In the genomic region with DNA sequence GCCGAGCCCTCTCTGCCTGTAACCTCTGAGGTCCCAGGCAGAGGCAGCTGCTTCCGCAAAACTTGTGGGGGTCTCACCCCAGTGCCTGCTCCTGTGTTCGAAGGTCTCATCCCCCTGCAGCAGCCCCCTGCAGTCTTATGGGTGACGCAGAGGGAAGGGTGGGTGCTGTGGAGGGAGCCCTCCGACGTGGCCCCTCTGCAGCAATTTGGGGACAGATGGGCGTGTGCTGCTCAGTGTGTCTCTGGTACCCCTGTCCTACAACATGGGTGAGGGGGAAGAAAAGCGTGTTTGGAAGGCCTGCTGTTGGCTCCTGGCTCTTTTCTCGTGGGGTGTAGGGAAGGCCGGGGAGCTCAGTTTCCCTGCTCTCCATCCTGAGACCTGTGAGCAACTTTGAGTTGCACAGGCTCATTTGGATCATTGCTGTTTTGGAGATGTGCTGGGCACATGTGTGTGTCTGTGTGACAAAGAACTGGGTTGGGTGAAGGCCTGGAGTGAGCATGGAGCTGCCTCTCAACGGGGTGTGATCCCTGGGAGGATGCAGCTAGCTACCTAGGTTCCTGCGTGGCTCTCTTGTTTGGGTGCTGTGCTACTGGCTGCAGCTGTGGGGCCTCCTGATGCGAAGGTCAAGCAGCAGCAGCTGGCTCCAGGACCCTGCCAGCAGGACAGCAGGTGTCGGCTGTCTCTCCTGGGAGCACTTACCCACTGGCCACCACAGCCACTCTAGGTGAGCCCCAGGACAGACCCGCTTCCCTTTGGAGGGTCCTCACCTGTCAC, we compare ENCODE assay signal across 21 cellular contexts.
DNase-seq lines count a peak whose midpoint lies in the region; ATAC-seq, FAIRE-seq and TF ChIP-seq lines count a peak whose summit lies in the region.
"Had no signal": no experiment of that assay in that cellular context is flagged by ENCODE, and none has a peak within 500 bp of the region (broad histone marks: within the 10 kb centered on the region; RNA-seq: fewer than 3 reads in every experiment).

No MANE protein-coding gene starts in this region.

- ATAC-seq in HG03521 (IDR thresholded peaks at IDR 0.05; ENCODE audit: unreplicated experiment) = no peak
- ATAC-seq: foreskin keratinocyte, Right ventricle myocardium inferior, sciatic nerve had no signal

- no peak overlapping the region for H2BK20ac ChIP-seq in H9 (ENCODE audit: low read depth, low read length, poor library complexity, severe bottlenecking)

- H3K79me2 ChIP-seq in H9 (ENCODE audit: insufficient read depth, low read length) (no peaks in the 10 kb centered on the region), hepatocyte (no peaks in the 10 kb centered on the region)

- peak; percentile 36 for FAIRE-seq in bronchial epithelial cell (lab: Jason Lieb, UNC)
- FAIRE-seq: H54, keratinocyte, TTC549 had no signal

- H3K4me3 ChIP-seq in BLaER1 = no peak overlapping the region
- H3K4me3 ChIP-seq in bronchial epithelial cell (ENCODE audit: low read depth, low read length) = no peak overlapping the region
- H3K4me3 ChIP-seq in neuronal stem cell (ENCODE audit: low read length in 2 of 2) = peak overlapping the region in 1 of 2 donors; percentile 6
- H3K4me3 ChIP-seq in hepatocyte = no peak overlapping the region
- H3K4me3 ChIP-seq: dorsolateral prefrontal cortex, suprapubic skin had no signal

- H4K20me1 ChIP-seq in BLaER1 (no peaks in the 10 kb centered on the region), H9 (ENCODE audit: control insufficient read depth, insufficient read depth, insufficient read length) (no peaks in the 10 kb centered on the region), hepatocyte (ENCODE audit: insufficient read depth, poor library complexity, severe bottlenecking) (no peaks in the 10 kb centered on the region)

- no peak overlapping the region for H2AFZ ChIP-seq in H9 (ENCODE audit: low read length)
- no peak overlapping the region for H2AFZ ChIP-seq in neuronal stem cell (ENCODE audit: low read length)
- no peak overlapping the region for H2AFZ ChIP-seq in hepatocyte

- H3T11ph ChIP-seq in H9 (ENCODE audit: low read length) = no peak overlapping the region

- H3K14ac ChIP-seq in H9 (ENCODE audit: insufficient read depth, low read length) = no peak overlapping the region
- no peak overlapping the region for H3K14ac ChIP-seq in neuronal stem cell (ENCODE audit: low read length)

- H2BK5ac ChIP-seq in H9 (ENCODE audit: insufficient read length, low read length) (no peak overlapping the region), neuronal stem cell (ENCODE audit: low read length) (no peak overlapping the region)

- no peak overlapping the region for H3K56ac ChIP-seq in H9 (ENCODE audit: insufficient read length, low read depth, low read length)

- no peaks in the 10 kb centered on the region for H3K9me3 Mint-ChIP-seq in H9
- H3K9me3 Mint-ChIP-seq: activated naive CD4-positive, alpha-beta T cell treated with anti-CD3 and anti-CD28 coated beads for 36 hours; CD4-positive, alpha-beta memory T cell had no signal

- H2BK15ac ChIP-seq in H9 (ENCODE audit: low read depth, low read length) = no peak overlapping the region
- no peak overlapping the region for H2BK15ac ChIP-seq in neuronal stem cell (ENCODE audit: low read length)

- peak; percentile 22 for DNase-seq in H9
- no peak for DNase-seq in bronchial epithelial cell (ENCODE audit: low read depth)
- DNase-seq in neuronal stem cell (ENCODE audit: low spot score) = no peak
- DNase-seq in hepatocyte (ENCODE audit: low spot score) = no peak
- DNase-seq in LoVo (ENCODE audit: low spot score) = no peak
- DNase-seq: activated CD4-positive, alpha-beta T cell treated with anti-CD3 and anti-CD28 coated beads, Interleukin-2, amount 50 U/mL, for 1 hour; activated naive CD4-positive, alpha-beta T cell treated with anti-CD3 and anti-CD28 coated beads for 36 hours; CD4-positive, alpha-beta memory T cell; DMS79; foreskin keratinocyte; NCI-H1105; NCI-H526 had no signal

- no peak overlapping the region for H2AK5ac ChIP-seq in H9 (ENCODE audit: insufficient read length, low read length)
- no peak overlapping the region for H2AK5ac ChIP-seq in neuronal stem cell (ENCODE audit: low read depth, low read length)

- peak overlapping the region; percentile 59 for H3K4me2 ChIP-seq in BLaER1
- H3K4me2 ChIP-seq in H9 (ENCODE audit: insufficient read depth, insufficient read length, low read length) = no peak overlapping the region
- H3K4me2 ChIP-seq in neuronal stem cell (ENCODE audit: insufficient read depth, low read length, poor library complexity, severe bottlenecking) = no peak overlapping the region
- H3K4me2 ChIP-seq in hepatocyte = no peak overlapping the region

- H4K8ac ChIP-seq in H9 (replicated peaks; ENCODE audit: insufficient read length, low read depth, low read length) (no peak overlapping the region), neuronal stem cell (ENCODE audit: low read depth, low read length) (no peak overlapping the region)

- H3K36me3 Mint-ChIP-seq in H9 (ENCODE audit: insufficient read depth in 1 of 3, low read depth in 3 of 3) = no peaks in the 10 kb centered on the region
- H3K36me3 Mint-ChIP-seq: CD4-positive, alpha-beta memory T cell had no signal

- H3K9me2 ChIP-seq in hepatocyte (replicated peaks; ENCODE audit: insufficient read depth) = no peaks in the 10 kb centered on the region

- no CpG with 5 or more reads among the region's 15 CpGs for WGBS in H9 (ENCODE audit: extremely low coverage, insufficient read length, low lambda C conversion rate)
- WGBS in neuronal stem cell (ENCODE audit: extremely low coverage in 2 of 2, insufficient read length in 2 of 2, insufficient replicate concordance in 1 of 2), 2 donors = no CpG with 5 or more reads among the region's 15 CpGs
- WGBS in hepatocyte (ENCODE audit: low lambda C conversion rate, missing lambda C conversion rate) = 83% methylated on average over 15 of the region's 15 CpGs

- no peak overlapping the region for H2BK12ac ChIP-seq in H9 (ENCODE audit: insufficient read length, low read depth, low read length)
- H2BK12ac ChIP-seq in neuronal stem cell (ENCODE audit: low read length) = no peak overlapping the region

- no peak overlapping the region for H3K4me3 Mint-ChIP-seq in H9
- H3K4me3 Mint-ChIP-seq: activated naive CD4-positive, alpha-beta T cell treated with anti-CD3 and anti-CD28 coated beads for 36 hours; CD4-positive, alpha-beta memory T cell had no signal

- no peaks in the 10 kb centered on the region for H3K23me2 ChIP-seq in H9 (ENCODE audit: insufficient read length, low read depth, low read length, poor library complexity, severe bottlenecking)

- no peak overlapping the region for H4K5ac ChIP-seq in H9 (ENCODE audit: insufficient read length, low read depth, low read length)

- TF ChIP-seq CTCF in H9 (conservative IDR thresholded peaks at IDR 0.05) (no peak), bronchial epithelial cell (IDR thresholded peaks at IDR 0.05; ENCODE audit: insufficient read depth, low read length, severe bottlenecking) (no peak), hepatocyte (IDR thresholded peaks at IDR 0.05; ENCODE audit: poor library complexity) (no peak)

- H3K27ac ChIP-seq in BLaER1 = peak overlapping the region; percentile 71
- H3K27ac ChIP-seq in H9 (ENCODE audit: insufficient read length, low read depth, low read length) = no peak overlapping the region
- H3K27ac ChIP-seq in neuronal stem cell (replicated peaks; ENCODE audit: low read length) = no peak overlapping the region
- no peak overlapping the region for H3K27ac ChIP-seq in hepatocyte
- H3K27ac ChIP-seq: dorsolateral prefrontal cortex, foreskin keratinocyte, suprapubic skin had no signal

- H4K91ac ChIP-seq in H9 (ENCODE audit: insufficient read length, low read depth, low read length) (no peak overlapping the region), neuronal stem cell (ENCODE audit: low read depth, low read length, poor library complexity) (no peak overlapping the region)

- H3K9ac ChIP-seq in BLaER1 (peak overlapping the region; percentile 10; the same call in 1 of the 2 replicates), H9 (ENCODE audit: extremely low read depth, insufficient read length, low read length) (no peak overlapping the region), neuronal stem cell (ENCODE audit: low read depth, low read length, poor library complexity) (peak overlapping the region; percentile 10)

- H2BK120ac ChIP-seq in H9 (ENCODE audit: low read depth, low read length, poor library complexity, severe bottlenecking) = no peak overlapping the region
- H2BK120ac ChIP-seq in neuronal stem cell (ENCODE audit: low read depth, low read length) = no peak overlapping the region

- H3K36me3 ChIP-seq in BLaER1 (no peaks in the 10 kb centered on the region), bronchial epithelial cell (ENCODE audit: control insufficient read depth, insufficient read depth, low read length) (no peaks in the 10 kb centered on the region), neuronal stem cell (replicated peaks in 1 of 2; ENCODE audit: control insufficient read depth in 2 of 2, insufficient read depth in 2 of 2, low read length in 2 of 2) (no peaks in the 10 kb centered on the region), hepatocyte (replicated peaks; ENCODE audit: insufficient read depth, low read depth) (no peaks in the 10 kb centered on the region)
- H3K36me3 ChIP-seq: suprapubic skin had no signal

- H3K27ac Mint-ChIP-seq in H9 = no peak overlapping the region
- H3K27ac Mint-ChIP-seq: activated naive CD4-positive, alpha-beta T cell treated with anti-CD3 and anti-CD28 coated beads for 36 hours; CD4-positive, alpha-beta memory T cell had no signal

- H3K4ac ChIP-seq in H9 (ENCODE audit: low read depth, low read length) = no peak overlapping the region
- no peak overlapping the region for H3K4ac ChIP-seq in neuronal stem cell (ENCODE audit: low read length)

- peaks cover 18 to 23% of the 10 kb centered on the region in 2 experiments for H3K4me1 Mint-ChIP-seq in H9

- peaks cover 27% of the 10 kb centered on the region for H3K27me3 Mint-ChIP-seq in H9 (ENCODE audit: low read depth)

- H3K23ac ChIP-seq in H9 (ENCODE audit: insufficient read length, low read depth, low read length) = no peak overlapping the region
- peak overlapping the region; percentile 5 for H3K23ac ChIP-seq in neuronal stem cell (ENCODE audit: low read depth, low read length, poor library complexity)

- no peaks in the 10 kb centered on the region for H3K9me3 ChIP-seq in BLaER1
- H3K9me3 ChIP-seq in H9 (ENCODE audit: control insufficient read depth, low read depth, low read length) = no peaks in the 10 kb centered on the region
- H3K9me3 ChIP-seq in neuronal stem cell (replicated peaks in 1 of 2; ENCODE audit: control insufficient read depth in 2 of 2, insufficient read depth in 1 of 2, low read depth in 1 of 2, low read length in 2 of 2) = no peaks in the 10 kb centered on the region
- H3K9me3 ChIP-seq in hepatocyte (ENCODE audit: low read depth) = no peaks in the 10 kb centered on the region
- H3K9me3 ChIP-seq: suprapubic skin had no signal

- no peaks in the 10 kb centered on the region for H3K27me3 ChIP-seq in BLaER1
- no peaks in the 10 kb centered on the region for H3K27me3 ChIP-seq in H9 (ENCODE audit: insufficient read depth, low read length)
- peaks cover 1% of the 10 kb centered on the region for H3K27me3 ChIP-seq in bronchial epithelial cell (ENCODE audit: control insufficient read depth, insufficient read depth, low read length)
- peaks cover 0 to 24% (median 0%) of the 10 kb centered on the region in 3 experiments for H3K27me3 ChIP-seq in neuronal stem cell (ENCODE audit: control insufficient read depth in 3 of 3, insufficient read depth in 3 of 3, low read depth in 1 of 3, low read length in 3 of 3)
- no peaks in the 10 kb centered on the region for H3K27me3 ChIP-seq in hepatocyte
- H3K27me3 ChIP-seq: suprapubic skin had no signal

- H3K18ac ChIP-seq in H9 (ENCODE audit: insufficient read length, low read depth, low read length) (no peak overlapping the region), neuronal stem cell (ENCODE audit: low read length) (peak overlapping the region; percentile 51)

- no peaks in the 10 kb centered on the region for H3K79me1 ChIP-seq in H9 (ENCODE audit: insufficient read depth, low read depth, low read length, poor library complexity, severe bottlenecking)
- H3K79me1 ChIP-seq in neuronal stem cell (ENCODE audit: low read depth, low read length) = no peaks in the 10 kb centered on the region

- peaks cover 54% of the 10 kb centered on the region for H3K4me1 ChIP-seq in BLaER1
- H3K4me1 ChIP-seq in H9 (ENCODE audit: insufficient read depth, low read length) = no peaks in the 10 kb centered on the region; the same call in 1 of the 2 replicates
- peaks cover 0 to 13% of the 10 kb centered on the region in 2 donors for H3K4me1 ChIP-seq in neuronal stem cell (ENCODE audit: control insufficient read depth in 2 of 2, insufficient read depth in 1 of 2, low read depth in 1 of 2, low read length in 2 of 2)
- H3K4me1 ChIP-seq in hepatocyte (ENCODE audit: insufficient read depth) = peaks cover 15% of the 10 kb centered on the region
- H3K4me1 ChIP-seq: suprapubic skin had no signal
